1 cellular context compared by ENCODE assay signal in the genomic region with DNA sequence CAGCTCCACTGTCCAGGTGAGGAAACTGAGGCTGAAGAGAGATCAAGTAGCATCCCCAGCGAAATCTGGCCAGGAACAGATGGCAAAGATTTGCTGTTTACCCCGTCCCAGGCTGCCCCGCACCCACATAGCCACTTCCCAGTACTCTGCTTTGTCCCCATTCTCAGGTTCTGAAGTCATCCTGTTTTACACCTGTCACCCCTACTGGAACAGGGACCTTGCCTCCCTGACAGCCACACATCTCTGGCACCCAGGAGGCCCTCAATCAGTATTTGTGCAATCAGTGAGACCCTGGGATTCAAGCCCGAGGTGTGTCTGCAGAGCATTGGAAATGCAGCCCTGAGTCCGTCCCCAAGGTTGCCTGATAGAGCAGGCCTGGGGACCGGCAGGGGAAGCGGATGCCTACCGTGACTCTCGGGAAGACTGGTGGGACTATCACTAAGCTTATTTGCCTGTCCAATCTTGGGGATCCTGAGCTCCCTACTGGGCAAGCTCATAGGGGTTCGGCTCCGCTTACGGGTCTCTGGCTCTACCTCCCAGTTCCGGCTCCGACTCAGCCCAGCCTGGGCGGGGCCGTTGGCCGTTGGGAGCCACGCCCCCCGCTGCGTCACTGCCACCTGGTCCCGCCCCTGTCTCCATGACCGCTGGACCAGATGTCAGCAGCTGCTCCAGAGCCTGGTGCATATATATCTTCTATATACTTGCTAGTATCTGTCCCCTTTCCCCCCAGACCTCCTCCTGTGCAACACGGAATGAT.
TF ChIP-seq lines count a peak whose summit lies in the region.

No MANE protein-coding gene starts in this region.

TF ChIP-seq in HepG2, 621 proteins besides CTCF, POLR2A, EP300 and RAD21 (continued from another document):
- TF ChIP-seq ZNF710 (CRISPR knock-in tag; IDR thresholded peaks at IDR 0.05; ENCODE audit: borderline replicate concordance): 0 out of 2 replicates have a peak, but pooled peaks have one; percentile 27
- TF ChIP-seq CREB1 (IDR thresholded peaks at IDR 0.05): peak; percentile 42; the same call in 1 of the 2 replicates
- peak; percentile 58; the same call in 1 of the 2 replicates for TF ChIP-seq CREB1 (CRISPR knock-in tag; IDR thresholded peaks at IDR 0.05)
- peak; percentile 55; the same call in 1 of the 2 replicates for TF ChIP-seq ETV5 (CRISPR knock-in tag; IDR thresholded peaks at IDR 0.05; ENCODE audit: borderline replicate concordance)
- TF ChIP-seq ZSCAN21 (CRISPR knock-in tag; IDR thresholded peaks at IDR 0.05; ENCODE audit: borderline replicate concordance): no peak
- no peak for TF ChIP-seq NFYB (CRISPR knock-in tag; IDR thresholded peaks at IDR 0.05)
- TF ChIP-seq IRF9 (CRISPR knock-in tag; IDR thresholded peaks at IDR 0.05; ENCODE audit: borderline replicate concordance): no peak
- TF ChIP-seq SP4 (CRISPR knock-in tag; IDR thresholded peaks at IDR 0.05): peak; percentile 90
- 0 out of 2 replicates have a peak, but pooled peaks have one; percentile 33 for TF ChIP-seq ERF (CRISPR knock-in tag; IDR thresholded peaks at IDR 0.05)
- peak; percentile 59; the same call in 1 of the 2 replicates for TF ChIP-seq TFAP4 (IDR thresholded peaks at IDR 0.05; ENCODE audit: borderline replicate concordance, low read depth)
- TF ChIP-seq ZSCAN20 (CRISPR knock-in tag; IDR thresholded peaks at IDR 0.05; ENCODE audit: borderline replicate concordance): 0 out of 2 replicates have a peak, but pooled peaks have one; percentile 23
- TF ChIP-seq ZSCAN9 (CRISPR knock-in tag; IDR thresholded peaks at IDR 0.05; ENCODE audit: borderline replicate concordance): no peak
- peak; percentile 22 for TF ChIP-seq ATF1 (CRISPR knock-in tag; IDR thresholded peaks at IDR 0.05)
- TF ChIP-seq, protein P1, sequence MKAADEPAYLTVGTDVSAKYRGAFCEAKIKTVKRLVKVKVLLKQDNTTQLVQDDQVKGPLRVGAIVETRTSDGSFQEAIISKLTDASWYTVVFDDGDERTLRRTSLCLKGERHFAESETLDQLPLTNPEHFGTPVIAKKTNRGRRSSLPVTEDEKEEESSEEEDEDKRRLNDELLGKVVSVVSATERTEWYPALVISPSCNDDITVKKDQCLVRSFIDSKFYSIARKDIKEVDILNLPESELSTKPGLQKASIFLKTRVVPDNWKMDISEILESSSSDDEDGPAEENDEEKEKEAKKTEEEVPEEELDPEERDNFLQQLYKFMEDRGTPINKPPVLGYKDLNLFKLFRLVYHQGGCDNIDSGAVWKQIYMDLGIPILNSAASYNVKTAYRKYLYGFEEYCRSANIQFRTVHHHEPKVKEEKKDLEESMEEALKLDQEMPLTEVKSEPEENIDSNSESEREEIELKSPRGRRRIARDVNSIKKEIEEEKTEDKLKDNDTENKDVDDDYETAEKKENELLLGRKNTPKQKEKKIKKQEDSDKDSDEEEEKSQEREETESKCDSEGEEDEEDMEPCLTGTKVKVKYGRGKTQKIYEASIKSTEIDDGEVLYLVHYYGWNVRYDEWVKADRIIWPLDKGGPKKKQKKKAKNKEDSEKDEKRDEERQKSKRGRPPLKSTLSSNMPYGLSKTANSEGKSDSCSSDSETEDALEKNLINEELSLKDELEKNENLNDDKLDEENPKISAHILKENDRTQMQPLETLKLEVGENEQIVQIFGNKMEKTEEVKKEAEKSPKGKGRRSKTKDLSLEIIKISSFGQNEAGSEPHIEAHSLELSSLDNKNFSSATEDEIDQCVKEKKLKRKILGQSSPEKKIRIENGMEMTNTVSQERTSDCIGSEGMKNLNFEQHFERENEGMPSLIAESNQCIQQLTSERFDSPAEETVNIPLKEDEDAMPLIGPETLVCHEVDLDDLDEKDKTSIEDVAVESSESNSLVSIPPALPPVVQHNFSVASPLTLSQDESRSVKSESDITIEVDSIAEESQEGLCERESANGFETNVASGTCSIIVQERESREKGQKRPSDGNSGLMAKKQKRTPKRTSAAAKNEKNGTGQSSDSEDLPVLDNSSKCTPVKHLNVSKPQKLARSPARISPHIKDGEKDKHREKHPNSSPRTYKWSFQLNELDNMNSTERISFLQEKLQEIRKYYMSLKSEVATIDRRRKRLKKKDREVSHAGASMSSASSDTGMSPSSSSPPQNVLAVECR (CRISPR knock-in tag; IDR thresholded peaks at IDR 0.05; ENCODE audit: borderline replicate concordance): peak; percentile 45; the same call in 1 of the 2 replicates
- TF ChIP-seq POLR2G (IDR thresholded peaks at IDR 0.05; ENCODE audit: low read depth, low read length): peak; percentile 67
- TF ChIP-seq KDM5B (CRISPR knock-in tag; IDR thresholded peaks at IDR 0.05; ENCODE audit: borderline replicate concordance): no peak
- TF ChIP-seq ZMYM4 (CRISPR knock-in tag; IDR thresholded peaks at IDR 0.05): 0 out of 2 replicates have a peak, but pooled peaks have one; percentile 22
- TF ChIP-seq MXI1 (IDR thresholded peaks at IDR 0.05; ENCODE audit: borderline replicate concordance, low read depth, low read length): peak; percentile 49; the same call in 1 of the 3 replicates
- no peak for TF ChIP-seq ZNF383 (CRISPR knock-in tag; IDR thresholded peaks at IDR 0.05; ENCODE audit: borderline replicate concordance)
- 0 out of 2 replicates have a peak, but pooled peaks have one; percentile 27 for TF ChIP-seq TGIF2 (CRISPR knock-in tag; IDR thresholded peaks at IDR 0.05)
- TF ChIP-seq RBM39 (IDR thresholded peaks at IDR 0.05; ENCODE audit: low read depth, low read length, poor library complexity, severe bottlenecking): peak; percentile 31
- TF ChIP-seq ZBED4 (CRISPR knock-in tag; IDR thresholded peaks at IDR 0.05; ENCODE audit: borderline replicate concordance): peak; percentile 84; the same call in 1 of the 2 replicates
- TF ChIP-seq SNAPC2 (CRISPR knock-in tag; IDR thresholded peaks at IDR 0.05): 0 out of 2 replicates have a peak, but pooled peaks have one; percentile 30
